19 cellular contexts compared by ENCODE assay signal in the genomic region with DNA sequence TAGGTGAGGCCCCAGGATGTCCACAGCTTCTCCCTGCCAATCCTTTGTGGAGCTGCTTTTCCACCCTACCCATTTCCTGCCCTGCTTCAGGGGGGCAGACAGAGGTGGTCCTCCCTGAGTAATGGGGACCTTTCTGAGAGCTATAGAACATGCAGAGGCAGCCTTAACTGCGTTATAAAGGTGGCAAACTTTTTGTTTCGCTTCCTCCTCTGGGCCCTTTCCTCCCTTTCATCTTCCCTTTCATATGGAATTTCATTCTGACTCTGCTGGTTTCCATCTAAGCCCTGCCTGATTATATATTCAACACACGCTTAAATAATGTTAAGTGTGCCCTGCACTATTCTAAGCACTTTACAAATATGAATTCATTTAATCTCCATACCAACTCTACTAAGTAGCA.
DNase-seq lines count a peak whose midpoint lies in the region; ATAC-seq and TF ChIP-seq lines count a peak whose summit lies in the region.
"Had no signal": no experiment of that assay in that cellular context is flagged by ENCODE, and none has a peak within 500 bp of the region (broad histone marks: within the 10 kb centered on the region; RNA-seq: fewer than 3 reads in every experiment).

No MANE protein-coding gene starts in this region.

- peaks cover 0 to 3% of the 10 kb centered on the region in 2 donors for H3K4me1 Mint-ChIP-seq in stimulated activated naive B cell treated with anti-CD40 and anti-IgM and Interleukin-4, amounts not matched to agents 10 μg/mL and 1 μg/mL and 100 μg/mL, for 72 hours
- H3K4me1 Mint-ChIP-seq in T-helper 17 cell = no peaks in the 10 kb centered on the region

- intact Hi-C loops in breast epithelium (cut with DNase I; ENCODE audit: low total_unique reads) = no loop called here

- TF ChIP-seq CTCF in breast epithelium (IDR thresholded peaks at IDR 0.05) = no peak

- H3K4me3 Mint-ChIP-seq in stimulated activated naive B cell treated with anti-CD40 and anti-IgM and Interleukin-4, amounts not matched to agents 10 μg/mL and 1 μg/mL and 100 μg/mL, for 72 hours = no peak overlapping the region
- no peak overlapping the region for H3K4me3 Mint-ChIP-seq in T-helper 17 cell
- H3K4me3 Mint-ChIP-seq: activated naive CD4-positive, alpha-beta T cell treated with anti-CD3 and anti-CD28 coated beads for 36 hours; dendritic cell treated with granulocyte-macrophage colony-stimulating factor and Interleukin-4, amounts not matched to agents 40 ng/mL and 50 ng/mL, for 4 days; HFFc6; nephron progenitor cell had no signal

- peaks cover 40 to 47% of the 10 kb centered on the region in 2 donors for H3K27me3 Mint-ChIP-seq in stimulated activated naive B cell treated with anti-CD40 and anti-IgM and Interleukin-4, amounts not matched to agents 10 μg/mL and 1 μg/mL and 100 μg/mL, for 72 hours
- peaks cover 44% of the 10 kb centered on the region for H3K27me3 Mint-ChIP-seq in T-helper 17 cell

- H3K9me3 Mint-ChIP-seq in stimulated activated naive B cell treated with anti-CD40 and anti-IgM and Interleukin-4, amounts not matched to agents 10 μg/mL and 1 μg/mL and 100 μg/mL, for 72 hours = peaks cover 2 to 4% of the 10 kb centered on the region in 2 donors
- H3K9me3 Mint-ChIP-seq: activated naive CD4-positive, alpha-beta T cell treated with anti-CD3 and anti-CD28 coated beads for 36 hours; dendritic cell treated with granulocyte-macrophage colony-stimulating factor and Interleukin-4, amounts not matched to agents 40 ng/mL and 50 ng/mL, for 4 days; HFFc6 had no signal

- no peak for TF ChIP-seq POLR2A in breast epithelium (IDR thresholded peaks at IDR 0.05)

- peak; percentile 62 for ATAC-seq in GM18861 (IDR thresholded peaks at IDR 0.05; ENCODE audit: unreplicated experiment)
- peak; percentile 69 for ATAC-seq in GM21447 (IDR thresholded peaks at IDR 0.05; ENCODE audit: unreplicated experiment)
- peak; percentile 72 for ATAC-seq in HG03045 (IDR thresholded peaks at IDR 0.05; ENCODE audit: unreplicated experiment)
- ATAC-seq in stimulated activated naive B cell treated with anti-CD40 and anti-IgM and Interleukin-4, amounts not matched to agents 10 μg/mL and 1 μg/mL and 100 μg/mL, for 72 hours (replicated peaks) = peak; percentile 52 to 61
- ATAC-seq in T-helper 17 cell = no peak
- ATAC-seq: body of pancreas, PC-3, SK-N-SH treated with all-trans-retinoic acid at 6 μM for 48 hours had no signal

- no peak overlapping the region for H3K27ac Mint-ChIP-seq in stimulated activated naive B cell treated with anti-CD40 and anti-IgM and Interleukin-4, amounts not matched to agents 10 μg/mL and 1 μg/mL and 100 μg/mL, for 72 hours
- H3K27ac Mint-ChIP-seq in T-helper 17 cell = no peak overlapping the region
- H3K27ac Mint-ChIP-seq: activated naive CD4-positive, alpha-beta T cell treated with anti-CD3 and anti-CD28 coated beads for 36 hours; dendritic cell treated with granulocyte-macrophage colony-stimulating factor and Interleukin-4, amounts not matched to agents 40 ng/mL and 50 ng/mL, for 4 days; HFFc6 had no signal

- H3K4me1 ChIP-seq in breast epithelium = no peaks in the 10 kb centered on the region
- H3K4me1 ChIP-seq: BE2C, body of pancreas had no signal

- no peak for DNase-seq in stimulated activated naive B cell treated with anti-CD40 and anti-IgM and Interleukin-4, amounts not matched to agents 10 μg/mL and 1 μg/mL and 100 μg/mL, for 72 hours
- DNase-seq in breast epithelium (ENCODE audit: low spot score in 2 of 2) (no peak), T-helper 17 cell (no peak), DMS114 treated with DMSO at 0.1 percent for 48 hours (lab: John Stamatoyannopoulos, UW; ENCODE audit: unreplicated experiment) (no peak)
- DNase-seq: activated CD4-positive, alpha-beta T cell treated with anti-CD3 and anti-CD28 coated beads for 48 hours; activated naive CD4-positive, alpha-beta T cell treated with anti-CD3 and anti-CD28 coated beads for 36 hours; BE2C; body of pancreas; heart left ventricle; HFFc6; NCI-H2081 treated with DMSO at 0.1 percent for 48 hours; NCI-H69; nephron progenitor cell; PC-3 had no signal

- peaks cover 0 to 5% of the 10 kb centered on the region in 2 donors for H3K27me3 ChIP-seq in breast epithelium
- H3K27me3 ChIP-seq: BE2C, body of pancreas, heart left ventricle had no signal

- H3K9me3 ChIP-seq in breast epithelium (no peaks in the 10 kb centered on the region), T-helper 17 cell (ENCODE audit: control insufficient read depth, low read length, poor library complexity, severe bottlenecking) (no peaks in the 10 kb centered on the region)
- H3K9me3 ChIP-seq: BE2C, body of pancreas had no signal

- H3K36me3 Mint-ChIP-seq in stimulated activated naive B cell treated with anti-CD40 and anti-IgM and Interleukin-4, amounts not matched to agents 10 μg/mL and 1 μg/mL and 100 μg/mL, for 72 hours = peaks cover 0 to 2% of the 10 kb centered on the region in 2 donors
- no peaks in the 10 kb centered on the region for H3K36me3 Mint-ChIP-seq in T-helper 17 cell (ENCODE audit: low read depth)

- H3K4me3 ChIP-seq in breast epithelium = no peak overlapping the region
- H3K4me3 ChIP-seq: body of pancreas, heart left ventricle had no signal

- H3K27ac ChIP-seq in breast epithelium = no peak overlapping the region
- H3K27ac ChIP-seq: body of pancreas, heart left ventricle had no signal

- no peaks in the 10 kb centered on the region for H3K36me3 ChIP-seq in breast epithelium
- H3K36me3 ChIP-seq: BE2C, heart left ventricle had no signal
